In genomic region chr1:193868425-193868824, GRCh38 we compare ENCODE assay signal across 27 cellular contexts.
A peak's percentile ranks its signal among the peaks of the same experiment; 100 is the strongest.
DNase-seq lines count a peak whose midpoint lies in the region; ATAC-seq, FAIRE-seq and TF ChIP-seq lines count a peak whose summit lies in the region.
"Had no signal": no experiment of that assay in that cellular context is flagged by ENCODE, and none has a peak within 500 bp of the region (broad histone marks: within the 10 kb centered on the region; RNA-seq: fewer than 3 reads in every experiment).

No MANE protein-coding gene starts in this region.

- FAIRE-seq in bronchial epithelial cell (lab: Jason Lieb, UNC) = peak; percentile 36
- FAIRE-seq: A549, GM12878, GM12892, GM18507 had no signal

- H3K4me1 Mint-ChIP-seq in neural progenitor cell = peaks cover 4% of the 10 kb centered on the region
- H3K4me1 Mint-ChIP-seq in activated T-helper 17 cell treated with anti-CD3 and anti-CD28 coated beads, Interleukin-2, amount 50 U/mL, for 72 hours = no peaks in the 10 kb centered on the region
- H3K4me1 Mint-ChIP-seq: CD14-positive monocyte; CD4-positive, alpha-beta memory T cell; CD4-positive, CD25-positive, alpha-beta regulatory T cell; CD8-positive, alpha-beta memory T cell had no signal

- H3K4me3 ChIP-seq in SK-N-SH (ENCODE audit: low read depth in 2 of 2, low read length in 1 of 2) (no peak overlapping the region), bronchial epithelial cell (ENCODE audit: low read depth, low read length) (no peak overlapping the region), neural progenitor cell (no peak overlapping the region)
- H3K4me3 ChIP-seq: A549, BLaER1, GM12878 had no signal

- no peak overlapping the region for H3K4me2 ChIP-seq in SK-N-SH
- no peak overlapping the region for H3K4me2 ChIP-seq in neural progenitor cell
- H3K4me2 ChIP-seq: A549, BLaER1 had no signal

- no peak overlapping the region for H3K4me3 Mint-ChIP-seq in neural progenitor cell
- H3K4me3 Mint-ChIP-seq in activated T-helper 17 cell treated with anti-CD3 and anti-CD28 coated beads, Interleukin-2, amount 50 U/mL, for 72 hours = no peak overlapping the region
- H3K4me3 Mint-ChIP-seq: CD14-positive monocyte; CD4-positive, alpha-beta memory T cell; CD4-positive, CD25-positive, alpha-beta regulatory T cell; CD8-positive, alpha-beta memory T cell had no signal

- H3K9me2 ChIP-seq in SK-N-SH = no peaks in the 10 kb centered on the region

- WGBS in SK-N-SH (ENCODE audit: low lambda C conversion rate) = 19% methylated on average over 5 of the region's 5 CpGs

- H3K27me3 Mint-ChIP-seq in neural progenitor cell (ENCODE audit: insufficient read depth, low read depth) = no peaks in the 10 kb centered on the region
- H3K27me3 Mint-ChIP-seq in activated T-helper 17 cell treated with anti-CD3 and anti-CD28 coated beads, Interleukin-2, amount 50 U/mL, for 72 hours = no peaks in the 10 kb centered on the region
- H3K27me3 Mint-ChIP-seq: CD4-positive, alpha-beta memory T cell; CD8-positive, alpha-beta memory T cell had no signal

- TF ChIP-seq RAD21 in SK-N-SH (IDR thresholded peaks at IDR 0.05; ENCODE audit: low read length) = no peak

- H3F3A ChIP-seq in SK-N-SH (replicated peaks; ENCODE audit: insufficient read depth) (no peaks in the 10 kb centered on the region), neural progenitor cell (ENCODE audit: low read depth) (no peaks in the 10 kb centered on the region)

- H3K36me3 Mint-ChIP-seq in neural progenitor cell = no peaks in the 10 kb centered on the region
- H3K36me3 Mint-ChIP-seq in activated T-helper 17 cell treated with anti-CD3 and anti-CD28 coated beads, Interleukin-2, amount 50 U/mL, for 72 hours (ENCODE audit: low read depth) = no peaks in the 10 kb centered on the region
- H3K36me3 Mint-ChIP-seq: CD14-positive monocyte had no signal

- no peaks in the 10 kb centered on the region for H3K36me3 ChIP-seq in SK-N-SH (replicated peaks in 1 of 2; ENCODE audit: control insufficient read depth in 1 of 2, insufficient read depth in 2 of 2, low read length in 1 of 2)
- no peaks in the 10 kb centered on the region for H3K36me3 ChIP-seq in bronchial epithelial cell (ENCODE audit: control insufficient read depth, insufficient read depth, low read length)
- H3K36me3 ChIP-seq in neural progenitor cell = no peaks in the 10 kb centered on the region
- H3K36me3 ChIP-seq: BE2C, BLaER1 had no signal

- H3K9me3 ChIP-seq in SK-N-SH = no peaks in the 10 kb centered on the region
- no peaks in the 10 kb centered on the region for H3K9me3 ChIP-seq in neural progenitor cell (ENCODE audit: low read depth)
- H3K9me3 ChIP-seq: A549, BE2C, BLaER1 had no signal

- DNase-seq in SK-N-SH = peak; percentile 2
- DNase-seq in bronchial epithelial cell (ENCODE audit: low read depth) = no peak
- no peak for DNase-seq in neural progenitor cell (ENCODE audit: low spot score)
- DNase-seq in activated CD8-positive, alpha-beta memory T cell treated with anti-CD3 and anti-CD28 coated beads, Interleukin-2, amount 50 U/mL, for 4 hours = no peak
- DNase-seq: ACHN; BE2C; C1 segment of cervical spinal cord; CD4-positive, alpha-beta memory T cell; CD4-positive, CD25-positive, alpha-beta regulatory T cell; CD8-positive, alpha-beta memory T cell; COR-L47; DMS 273 treated with DMSO at 0.1 percent for 48 hours; DMS153; DMS53; DMS79; DND-41; EL; GDM1 had no signal

- H2AFZ ChIP-seq in SK-N-SH (ENCODE audit: low read depth) (no peak overlapping the region), neural progenitor cell (replicated peaks) (peak overlapping the region; percentile 72)

- H3K79me2 ChIP-seq in SK-N-SH (ENCODE audit: insufficient read depth) (no peaks in the 10 kb centered on the region), neural progenitor cell (ENCODE audit: low read depth) (no peaks in the 10 kb centered on the region)

- TF ChIP-seq CTCF in SK-N-SH (IDR thresholded peaks at IDR 0.05) (no peak), bronchial epithelial cell (IDR thresholded peaks at IDR 0.05; ENCODE audit: insufficient read depth, low read length, severe bottlenecking) (no peak), neural progenitor cell (IDR thresholded peaks at IDR 0.05) (no peak)

- H3K27me3 ChIP-seq in SK-N-SH (ENCODE audit: insufficient read depth) = no peaks in the 10 kb centered on the region
- no peaks in the 10 kb centered on the region for H3K27me3 ChIP-seq in bronchial epithelial cell (ENCODE audit: control insufficient read depth, insufficient read depth, low read length)
- H3K27me3 ChIP-seq in neural progenitor cell = no peaks in the 10 kb centered on the region
- H3K27me3 ChIP-seq: BE2C, BLaER1 had no signal

- H3K27ac ChIP-seq in SK-N-SH (ENCODE audit: low read depth in 2 of 2, low read length in 1 of 2) (no peak overlapping the region), neural progenitor cell (no peak overlapping the region)
- H3K27ac ChIP-seq: 22Rv1, A549, BLaER1 had no signal

- no peak for TF ChIP-seq EP300 in SK-N-SH (IDR thresholded peaks at IDR 0.05; ENCODE audit: borderline replicate concordance in 1 of 2, low read depth in 1 of 2, low read length in 1 of 2)

- no peak for ATAC-seq in SK-N-SH treated with all-trans-retinoic acid at 6 μM for 48 hours
- ATAC-seq in activated T-helper 17 cell treated with anti-CD3 and anti-CD28 coated beads, Interleukin-2, amount 50 U/mL, for 72 hours (replicated peaks) = no peak
- ATAC-seq: A549, GM12878 had no signal

- H3K9ac ChIP-seq in SK-N-SH = no peak overlapping the region
- H3K9ac ChIP-seq in neural progenitor cell = no peak overlapping the region
- H3K9ac ChIP-seq: BLaER1 had no signal

- H3K4me1 ChIP-seq in SK-N-SH (ENCODE audit: control insufficient read depth in 1 of 2, insufficient read depth in 2 of 2, low read depth in 1 of 2, low read length in 1 of 2) (no peaks in the 10 kb centered on the region), neural progenitor cell (no peaks in the 10 kb centered on the region)
- H3K4me1 ChIP-seq: A549, BE2C, BLaER1 had no signal

- H3K9me3 Mint-ChIP-seq in neural progenitor cell = peaks cover 3% of the 10 kb centered on the region
- H3K9me3 Mint-ChIP-seq in activated T-helper 17 cell treated with anti-CD3 and anti-CD28 coated beads, Interleukin-2, amount 50 U/mL, for 72 hours = peaks cover 7% of the 10 kb centered on the region

- no peak overlapping the region for H3K27ac Mint-ChIP-seq in neural progenitor cell
- no peak overlapping the region for H3K27ac Mint-ChIP-seq in activated T-helper 17 cell treated with anti-CD3 and anti-CD28 coated beads, Interleukin-2, amount 50 U/mL, for 72 hours
- H3K27ac Mint-ChIP-seq: CD14-positive monocyte; CD4-positive, CD25-positive, alpha-beta regulatory T cell; CD8-positive, alpha-beta memory T cell had no signal

- POLR2A ChIA-PET in SK-N-SH (lab: Yijun Ruan, JAX) = no interaction called here

- CTCF ChIA-PET in SK-N-SH (lab: Yijun Ruan, JAX) = no interaction called here

- no peaks in the 10 kb centered on the region for H4K20me1 ChIP-seq in SK-N-SH (ENCODE audit: insufficient read depth)
- no peaks in the 10 kb centered on the region for H4K20me1 ChIP-seq in neural progenitor cell (ENCODE audit: low read depth)
- H4K20me1 ChIP-seq: BLaER1 had no signal

TF ChIP-seq in SK-N-SH, 30 proteins besides CTCF, POLR2A, EP300 and RAD21:
- TF ChIP-seq GATA2 (CRISPR knock-in tag; IDR thresholded peaks at IDR 0.05) = peak; percentile 44
- no peak for TF ChIP-seq TCF12 (IDR thresholded peaks at IDR 0.05)
- no peak for TF ChIP-seq IRF3 (IDR thresholded peaks at IDR 0.05; ENCODE audit: low read depth, low read length)
- no peak for TF ChIP-seq MXI1 (IDR thresholded peaks at IDR 0.05; ENCODE audit: low read depth, low read length)
- no peak for TF ChIP-seq JUND (IDR thresholded peaks at IDR 0.05)
- no peak for TF ChIP-seq POLR2AphosphoS5 (IDR thresholded peaks at IDR 0.05; ENCODE audit: low read depth, low read length)
- TF ChIP-seq TEAD4 (IDR thresholded peaks at IDR 0.05; ENCODE audit: borderline replicate concordance, insufficient read depth) = no peak
- no peak for TF ChIP-seq MEF2A (IDR thresholded peaks at IDR 0.05; ENCODE audit: borderline replicate concordance, low read depth)

TF ChIP-seq in SK-N-SH treated with all-trans-retinoic acid at 6 μM for 48 hours, 23 proteins besides CTCF, POLR2A, EP300 and RAD21 (continues in another document):
- TF ChIP-seq OSR1 (CRISPR knock-in tag; IDR thresholded peaks at IDR 0.05) = no peak
- TF ChIP-seq ZNF565 (CRISPR knock-in tag; conservative IDR thresholded peaks at IDR 0.05; ENCODE audit: low read depth) = no peak
- TF ChIP-seq ESRRG (CRISPR knock-in tag; IDR thresholded peaks at IDR 0.05) = no peak
- no peak for TF ChIP-seq TOX (CRISPR knock-in tag; IDR thresholded peaks at IDR 0.05; ENCODE audit: borderline replicate concordance)
- TF ChIP-seq ZFP3 (CRISPR knock-in tag; IDR thresholded peaks at IDR 0.05) = no peak
- no peak for TF ChIP-seq ZFP30 (CRISPR knock-in tag; IDR thresholded peaks at IDR 0.05)
- TF ChIP-seq POU6F1 (CRISPR knock-in tag; IDR thresholded peaks at IDR 0.05; ENCODE audit: borderline replicate concordance, low read depth) = no peak
- TF ChIP-seq PATZ1 (CRISPR knock-in tag; IDR thresholded peaks at IDR 0.05; ENCODE audit: borderline replicate concordance) = no peak
